In genomic region chr12:124548854-124549378, GRCh38 we compare ENCODE assay signal across 8 cellular contexts. TPM values are rescaled to one million over a fixed set of nuclear protein-coding genes. Genes with fewer than 3 reads are reported as not detected.
DNase-seq lines count a peak whose midpoint lies in the region; ATAC-seq and TF ChIP-seq lines count a peak whose summit lies in the region.

No MANE protein-coding gene starts in this region.

- H3K27ac Mint-ChIP-seq in H9 = peak overlapping the region in 2 of 3 experiments; percentile 16 to 38; a peak in 3 of 7 replicates

- H3K9me3 ChIP-seq in H9 (ENCODE audit: control insufficient read depth, low read depth, low read length) = no peaks in the 10 kb centered on the region

- H3K4ac ChIP-seq in H9 (ENCODE audit: low read depth, low read length) = no peak overlapping the region

- WGBS in H9 (ENCODE audit: extremely low coverage, insufficient read length, low lambda C conversion rate) = no CpG with 5 or more reads among the region's 24 CpGs

- H3K23me2 ChIP-seq in H9 (ENCODE audit: insufficient read length, low read depth, low read length, poor library complexity, severe bottlenecking) = no peaks in the 10 kb centered on the region

- H3K4me3 Mint-ChIP-seq in H9 = no peak overlapping the region

- no peak overlapping the region for H2AFZ ChIP-seq in H9 (ENCODE audit: low read length)

- no peak overlapping the region for H3T11ph ChIP-seq in H9 (ENCODE audit: low read length)

- H3K18ac ChIP-seq in H9 (ENCODE audit: insufficient read length, low read depth, low read length) = no peak overlapping the region

- no peak overlapping the region for H2AK5ac ChIP-seq in H9 (ENCODE audit: insufficient read length, low read length)

- TF ChIP-seq CTCF in H9 (conservative IDR thresholded peaks at IDR 0.05) = no peak

- intact Hi-C loops in left ventricle myocardium superior (cut with micrococcal nuclease) = no loop called here

- no peak overlapping the region for H4K5ac ChIP-seq in H9 (ENCODE audit: insufficient read length, low read depth, low read length)

- no peaks in the 10 kb centered on the region for H3K27me3 ChIP-seq in H9 (ENCODE audit: insufficient read depth, low read length)

- H3K27me3 Mint-ChIP-seq in H9 (ENCODE audit: low read depth) = no peaks in the 10 kb centered on the region

- ATAC-seq in left ventricle myocardium superior (peak; percentile 50), HG03342 (IDR thresholded peaks at IDR 0.05; ENCODE audit: unreplicated experiment) (no peak), HG03460 (IDR thresholded peaks at IDR 0.05; ENCODE audit: unreplicated experiment) (no peak)

- peaks cover 56 to 63% of the 10 kb centered on the region in 2 experiments for H3K4me1 Mint-ChIP-seq in H9

- H3K4me1 ChIP-seq in H9 (ENCODE audit: insufficient read depth, low read length) = peaks cover 2% of the 10 kb centered on the region; the same call in 1 of the 2 replicates

- no peak overlapping the region for H4K8ac ChIP-seq in H9 (replicated peaks; ENCODE audit: insufficient read length, low read depth, low read length)

- H3K56ac ChIP-seq in H9 (ENCODE audit: insufficient read length, low read depth, low read length) = no peak overlapping the region

- H2BK20ac ChIP-seq in H9 (ENCODE audit: low read depth, low read length, poor library complexity, severe bottlenecking) = no peak overlapping the region

- no peak overlapping the region for H2BK120ac ChIP-seq in H9 (ENCODE audit: low read depth, low read length, poor library complexity, severe bottlenecking)

- H4K91ac ChIP-seq in H9 (ENCODE audit: insufficient read length, low read depth, low read length) = no peak overlapping the region

- H2BK12ac ChIP-seq in H9 (ENCODE audit: insufficient read length, low read depth, low read length) = no peak overlapping the region

- no peak overlapping the region for H3K9ac ChIP-seq in H9 (ENCODE audit: extremely low read depth, insufficient read length, low read length)

- H3K79me1 ChIP-seq in H9 (ENCODE audit: insufficient read depth, low read depth, low read length, poor library complexity, severe bottlenecking) = no peaks in the 10 kb centered on the region

- H4K20me1 ChIP-seq in H9 (ENCODE audit: control insufficient read depth, insufficient read depth, insufficient read length) = no peaks in the 10 kb centered on the region

- H3K14ac ChIP-seq in H9 (ENCODE audit: insufficient read depth, low read length) = no peak overlapping the region; the same call in 1 of the 2 replicates

- H3K9me3 Mint-ChIP-seq in H9 = no peaks in the 10 kb centered on the region

- DNase-seq in H9 (no peak), left ventricle myocardium superior (peak; percentile 63), NCI-H1105 treated with DMSO at 0.1 percent for 48 hours (lab: John Stamatoyannopoulos, UW) (no peak), ecto neural progenitor cell (ENCODE audit: low spot score) (no peak)
- peak; percentile 35 to 36 for DNase-seq in activated CD4-positive, alpha-beta T cell treated with anti-CD3 and anti-CD28 coated beads, Interleukin-2, amount 50 U/mL, for 4 hours
- DNase-seq in stimulated activated CD4-positive, alpha-beta T cell treated with anti-CD3 and anti-CD28 coated beads, Interleukin-4, amount 100 ng/mL, for 24 hours = peak; percentile 48

- H3K4me2 ChIP-seq in H9 (ENCODE audit: insufficient read depth, insufficient read length, low read length) = no peak overlapping the region

- H2BK5ac ChIP-seq in H9 (ENCODE audit: insufficient read length, low read length) = no peak overlapping the region

- H3K23ac ChIP-seq in H9 (ENCODE audit: insufficient read length, low read depth, low read length) = no peak overlapping the region

- no peak overlapping the region for H2BK15ac ChIP-seq in H9 (ENCODE audit: low read depth, low read length)

- H3K36me3 Mint-ChIP-seq in H9 (ENCODE audit: insufficient read depth in 1 of 3, low read depth in 3 of 3) = peaks cover 7 to 17% (median 15%) of the 10 kb centered on the region in 3 experiments

- H3K27ac ChIP-seq in H9 (ENCODE audit: insufficient read length, low read depth, low read length) = no peak overlapping the region

- peaks cover 77% of the 10 kb centered on the region for H3K79me2 ChIP-seq in H9 (ENCODE audit: insufficient read depth, low read length)

RNA-seq across cellular contexts. Expression of gene NCOR2, which starts 18.5 kb away (rescaled TPM):
- total RNA-seq in H9 (2021) (220 and 226 TPM in 2 replicates), left ventricle myocardium superior (142 TPM)

Comparison
In these comparisons a context has a peak if more than half of its experiments do, and no peak if none do; other contexts are left out.
1. DNase-seq: peak in activated CD4-positive, alpha-beta T cell treated with anti-CD3 and anti-CD28 coated beads, Interleukin-2, amount 50 U/mL, for 4 hours (2 of 2), left ventricle myocardium superior (single experiment) and stimulated activated CD4-positive, alpha-beta T cell treated with anti-CD3 and anti-CD28 coated beads, Interleukin-4, amount 100 ng/mL, for 24 hours (single experiment); none in H9 (single experiment), NCI-H1105 treated with DMSO at 0.1 percent for 48 hours (single experiment) and ecto neural progenitor cell (single experiment).